In genomic region chr21:35201288-35201687, GRCh38 we compare ENCODE assay signal across 1 cellular context.
TF ChIP-seq lines count a peak whose summit lies in the region.

No MANE protein-coding gene starts in this region.

TF ChIP-seq in IMR-90, 13 proteins besides CTCF, POLR2A, EP300 and RAD21 (continued from another document):
- TF ChIP-seq CHD1 (IDR thresholded peaks at IDR 0.05; ENCODE audit: low read depth, low read length) = no peak
- TF ChIP-seq RFX5 (IDR thresholded peaks at IDR 0.05; ENCODE audit: low read depth, low read length) = no peak
- TF ChIP-seq MXI1 (IDR thresholded peaks at IDR 0.05; ENCODE audit: borderline replicate concordance, low read depth, low read length) = no peak
- TF ChIP-seq FOS (IDR thresholded peaks at IDR 0.05; ENCODE audit: low read depth, low read length) = no peak
